Comparison of ENCODE assay signal across 19 cellular contexts in the genomic region with DNA sequence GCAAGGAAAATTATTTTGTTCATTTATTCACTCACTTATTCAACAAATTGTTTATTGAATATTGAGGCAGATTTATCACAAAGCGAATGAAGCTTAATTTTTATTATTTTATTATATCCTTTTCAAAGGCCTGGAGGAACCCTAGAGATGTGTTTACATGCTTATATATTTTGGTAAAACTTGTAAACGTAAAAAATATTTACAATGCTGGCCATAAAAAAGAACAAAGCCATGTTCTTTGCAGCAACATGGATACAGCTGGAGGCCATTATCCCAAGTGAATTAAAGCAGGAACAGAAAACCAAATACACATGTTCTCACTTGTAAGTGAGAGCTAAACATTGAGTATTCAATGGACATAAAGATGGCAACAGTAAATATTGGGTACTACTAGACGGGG.
"Had no signal": no experiment of that assay in that cellular context is flagged by ENCODE, and none has a peak within 500 bp of the region (broad histone marks: within the 10 kb centered on the region; RNA-seq: fewer than 3 reads in every experiment).

No MANE protein-coding gene starts in this region.

- DNase-seq: colonic mucosa; cortex of kidney; dermis blood vessel endothelial cell; dorsolateral prefrontal cortex; effector CD4-positive, alpha-beta T cell; effector CD8-positive, alpha-beta T cell; effector memory CD4-positive, alpha-beta T cell; effector memory CD8-positive, alpha-beta T cell; endodermal cell; erythroblast; esophagus squamous epithelium; foreskin fibroblast; foreskin keratinocyte; foreskin melanocyte; gastrocnemius medialis; glutamatergic neuron; head of caudate nucleus; heart left ventricle; heart right ventricle had no signal
